ENCODE assay signal across 8 cellular contexts in genomic region chr9:35923927-35924763, GRCh38. TPM values are rescaled to one million over a fixed set of nuclear protein-coding genes. Genes with fewer than 3 reads are reported as not detected.
DNase-seq lines count a peak whose midpoint lies in the region; ATAC-seq and TF ChIP-seq lines count a peak whose summit lies in the region.

No MANE protein-coding gene starts in this region.

- intact Hi-C loops in stomach (cut with DNase I; ENCODE audit: low total_unique reads): no loop called here
- intact Hi-C loops in CD8-positive, alpha-beta T cell (cut with DNase I, micrococcal nuclease): no loop called here

- no peaks in the 10 kb centered on the region for H3K9me3 ChIP-seq in stomach
- H3K9me3 ChIP-seq in CD8-positive, alpha-beta T cell (ENCODE audit: low read length): no peaks in the 10 kb centered on the region

- TF ChIP-seq POLR2A in stomach (IDR thresholded peaks at IDR 0.05): no peak

- H3K4me3 ChIP-seq in astrocyte of the cerebellum (ENCODE audit: low read depth, low read length) (no peak overlapping the region), stomach (no peak overlapping the region)
- H3K4me3 ChIP-seq in CD8-positive, alpha-beta T cell (ENCODE audit: low read depth, low read length): no peak overlapping the region

- H3K4me1 Mint-ChIP-seq in activated T-cell treated with anti-CD3 and anti-CD28 coated beads, Interleukin-2, amount 50 U/mL, for 24 hours (ENCODE audit: low read depth): peaks cover 26% of the 10 kb centered on the region
- no peaks in the 10 kb centered on the region for H3K4me1 Mint-ChIP-seq in CD8-positive, alpha-beta T cell (ENCODE audit: low read depth)

- H3K36me3 Mint-ChIP-seq in activated T-cell treated with anti-CD3 and anti-CD28 coated beads, Interleukin-2, amount 50 U/mL, for 24 hours (ENCODE audit: low read depth): no peaks in the 10 kb centered on the region
- H3K36me3 Mint-ChIP-seq in CD8-positive, alpha-beta T cell: no peaks in the 10 kb centered on the region

- no peak overlapping the region for H3K4me3 Mint-ChIP-seq in activated T-cell treated with anti-CD3 and anti-CD28 coated beads, Interleukin-2, amount 50 U/mL, for 24 hours
- no peak overlapping the region for H3K4me3 Mint-ChIP-seq in CD8-positive, alpha-beta T cell

- H3K9me3 Mint-ChIP-seq in activated T-cell treated with anti-CD3 and anti-CD28 coated beads, Interleukin-2, amount 50 U/mL, for 24 hours: no peaks in the 10 kb centered on the region
- no peaks in the 10 kb centered on the region for H3K9me3 Mint-ChIP-seq in CD8-positive, alpha-beta T cell

- no peak for TF ChIP-seq EP300 in stomach (IDR thresholded peaks at IDR 0.05)

- ATAC-seq in GM19467 (IDR thresholded peaks at IDR 0.05; ENCODE audit: unreplicated experiment): no peak
- no peak for ATAC-seq in CD8-positive, alpha-beta T cell

- 54 to 67% (median 62%) methylated on average over 9 of the region's 9 CpGs for WGBS in stomach, 5 donors

- CTCF ChIA-PET in CD8-positive, alpha-beta T cell (lab: Charles Lee): interaction anchor here (0.7 to 1.9 kb wide), 3 partner anchors 21 to 134 kb away, joined by 3 to 7 read pairs (median 3); no protein-coding TSS in a partner anchor

- POLR2A ChIA-PET in CD8-positive, alpha-beta T cell (lab: Charles Lee): interaction anchor here (0.6 to 1.5 kb wide), 3 partner anchors 12 to 21 kb away, joined by 4 to 5 read pairs (median 4); no protein-coding TSS in a partner anchor

- H3K27me3 ChIP-seq in stomach: no peaks in the 10 kb centered on the region
- no peaks in the 10 kb centered on the region for H3K27me3 ChIP-seq in CD8-positive, alpha-beta T cell (ENCODE audit: insufficient read depth, low read length)

- in situ Hi-C loops in astrocyte of the cerebellum (cut with HindIII; ENCODE audit: low sequenced_read_pairs): no loop called here

- H3K27ac Mint-ChIP-seq in activated T-cell treated with anti-CD3 and anti-CD28 coated beads, Interleukin-2, amount 50 U/mL, for 24 hours: peak overlapping the region; percentile 45
- no peak overlapping the region for H3K27ac Mint-ChIP-seq in CD8-positive, alpha-beta T cell

- no peaks in the 10 kb centered on the region for H3K36me3 ChIP-seq in stomach
- no peaks in the 10 kb centered on the region for H3K36me3 ChIP-seq in CD8-positive, alpha-beta T cell (ENCODE audit: insufficient read depth, low read length)

- H3K27me3 Mint-ChIP-seq in activated T-cell treated with anti-CD3 and anti-CD28 coated beads, Interleukin-2, amount 50 U/mL, for 24 hours: no peaks in the 10 kb centered on the region
- peaks cover 5% of the 10 kb centered on the region for H3K27me3 Mint-ChIP-seq in CD8-positive, alpha-beta T cell (ENCODE audit: low read depth)

- H3K27ac ChIP-seq in stomach: peak overlapping the region in 4 of 5 donors; percentile 48 to 75 (median 58)
- H3K27ac ChIP-seq in CD8-positive, alpha-beta T cell (ENCODE audit: low read depth, low read length): no peak overlapping the region

- no peak for DNase-seq in activated T-cell treated with anti-CD3 and anti-CD28 coated beads, Interleukin-2, amount 50 U/mL, for 24 hours
- no peak for DNase-seq in activated T-cell treated with anti-CD3 and anti-CD28 coated beads, Interleukin-2, amount 50 U/mL, for 1 hour
- DNase-seq in astrocyte of the cerebellum (ENCODE audit: low read depth) (peak; percentile 92), kidney tubule cell (ENCODE audit: low spot score) (peak; percentile 98), stomach (no peak), NCI-H2081 (lab: John Stamatoyannopoulos, UW) (no peak)
- DNase-seq in CD8-positive, alpha-beta T cell: no peak

- TF ChIP-seq CTCF in astrocyte of the cerebellum (IDR thresholded peaks at IDR 0.05; ENCODE audit: low read depth, low read length, missing control alignments) (no peak), stomach (IDR thresholded peaks at IDR 0.05) (no peak)
- TF ChIP-seq CTCF in CD8-positive, alpha-beta T cell (IDR thresholded peaks at IDR 0.05): no peak

- H3K4me1 ChIP-seq in stomach: peaks cover 7 to 20% (median 15%) of the 10 kb centered on the region in 4 donors
- no peaks in the 10 kb centered on the region for H3K4me1 ChIP-seq in CD8-positive, alpha-beta T cell (ENCODE audit: insufficient read depth, low read length)

RNA-seq across cellular contexts. Expression of gene SPAAR, which starts 14.9 kb away (rescaled TPM):
- total RNA-seq in stomach: 1 to 10 TPM in 2 of 5 donors, not detected in 3; 1.2 to 2.4 TPM
- under 1 TPM; 0.30 to 0.92 (median 0.68) TPM for polyA plus RNA-seq in stomach
- not detected for total RNA-seq in CD8-positive, alpha-beta T cell

RNA-seq across cellular contexts. Expression of gene HRCT1, which starts 18.1 kb away (rescaled TPM):
- 10 to 100 TPM in 1 of 5 donors, 1 to 10 TPM in 2, under 1 TPM in 1, not detected in 1; 0.92 to 28.7 (median 7.7) TPM for total RNA-seq in stomach
- 1 to 10 TPM in 1 of 3 donors, under 1 TPM in 1, not detected in 1; 0.50 to 4.3 TPM for polyA plus RNA-seq in stomach
- total RNA-seq in CD8-positive, alpha-beta T cell: not detected

RNA-seq across cellular contexts. Expression of gene OR2S2, which starts 33.8 kb away (rescaled TPM):
- total RNA-seq in stomach: not detected
- polyA plus RNA-seq in stomach: not detected
- not detected for total RNA-seq in CD8-positive, alpha-beta T cell

RNA-seq across cellular contexts. Expression of gene OR13J1, which starts 53.9 kb away (rescaled TPM):
- not detected for total RNA-seq in stomach
- polyA plus RNA-seq in stomach: not detected
- not detected for total RNA-seq in CD8-positive, alpha-beta T cell

Comparison
In these comparisons a context has a peak if more than half of its experiments do, and no peak if none do; other contexts are left out.
1. DNase-seq: peak in astrocyte of the cerebellum (single experiment) and kidney tubule cell (single experiment); none in activated T-cell treated with anti-CD3 and anti-CD28 coated beads, Interleukin-2, amount 50 U/mL, for 24 hours (single experiment), activated T-cell treated with anti-CD3 and anti-CD28 coated beads, Interleukin-2, amount 50 U/mL, for 1 hour (single experiment), stomach (single experiment), CD8-positive, alpha-beta T cell (0 of 7) and NCI-H2081 (0 of 2).